In the genomic region with DNA sequence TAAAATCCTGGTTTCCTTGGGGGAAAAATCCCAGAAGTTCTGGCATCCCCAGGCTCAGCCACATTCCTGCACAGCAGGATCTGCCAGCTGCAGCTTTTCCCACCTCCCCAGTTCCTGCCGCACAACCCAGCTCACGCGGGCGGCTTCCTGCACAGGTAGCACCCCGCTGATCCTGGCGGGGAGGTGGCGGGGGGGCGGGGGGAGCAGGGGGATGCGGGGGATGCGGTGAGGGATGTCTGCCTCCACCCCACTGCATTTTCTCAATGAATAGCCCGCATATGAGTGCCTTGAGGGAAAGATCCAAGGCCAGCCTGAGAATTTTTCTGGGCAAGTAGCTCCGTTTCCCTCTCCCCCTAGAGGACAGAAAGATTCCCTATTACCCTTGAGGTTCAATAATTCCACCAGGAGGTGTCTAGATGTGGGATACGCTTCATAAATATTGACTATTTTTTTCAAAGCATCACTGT, we compare ENCODE assay signal across 11 cellular contexts. TPM values are rescaled to one million over a fixed set of nuclear protein-coding genes. Genes with fewer than 3 reads are reported as not detected.
A peak's percentile ranks its signal among the peaks of the same experiment; 100 is the strongest.
DNase-seq lines count a peak whose midpoint lies in the region; ATAC-seq and TF ChIP-seq lines count a peak whose summit lies in the region.
"Had no signal": no experiment of that assay in that cellular context is flagged by ENCODE, and none has a peak within 500 bp of the region (broad histone marks: within the 10 kb centered on the region; RNA-seq: fewer than 3 reads in every experiment).

No MANE protein-coding gene starts in this region.

- H3K4me3 Mint-ChIP-seq in natural killer cell, result no peak overlapping the region
- H3K4me3 Mint-ChIP-seq: central memory CD8-positive, alpha-beta T cell had no signal

- no peaks in the 10 kb centered on the region for H3K4me1 Mint-ChIP-seq in natural killer cell
- H3K4me1 Mint-ChIP-seq: central memory CD8-positive, alpha-beta T cell had no signal

- H3K27ac Mint-ChIP-seq in natural killer cell, result no peak overlapping the region

- TF ChIP-seq CTCF in VCaP (conservative IDR thresholded peaks at IDR 0.05) (peak; percentile 68), natural killer cell (IDR thresholded peaks at IDR 0.05) (no peak)

- H3K27me3 Mint-ChIP-seq in natural killer cell (ENCODE audit: low read depth in 2 of 2), result peaks cover 18 to 30% of the 10 kb centered on the region in 2 donors

- ATAC-seq in HG02970 (IDR thresholded peaks at IDR 0.05; ENCODE audit: low FRiP score, unreplicated experiment), result no peak
- no peak for ATAC-seq in natural killer cell

- no peak overlapping the region for H3K27ac ChIP-seq in VCaP
- H3K27ac ChIP-seq in subcutaneous abdominal adipose tissue (ENCODE audit: low read depth, low read length), result peak overlapping the region; percentile 78
- H3K27ac ChIP-seq: neutrophil had no signal

- H3K4me3 ChIP-seq in iPS-15b (ENCODE audit: low read depth, low read length) (no peak overlapping the region), subcutaneous abdominal adipose tissue (ENCODE audit: low read depth in 1 of 5, low read length in 5 of 5) (no peak overlapping the region)

- intact Hi-C loops in natural killer cell (cut with micrococcal nuclease), result no loop called here

- H3K36me3 ChIP-seq in iPS-15b (ENCODE audit: control insufficient read depth, insufficient read depth, low read length) (peaks cover 71% of the 10 kb centered on the region), subcutaneous abdominal adipose tissue (ENCODE audit: control insufficient read depth in 5 of 5, insufficient read depth in 5 of 5, low read length in 5 of 5) (peaks cover 0 to 37% (median 12%) of the 10 kb centered on the region in 5 donors)
- H3K36me3 ChIP-seq: neutrophil had no signal

- H3K4me1 ChIP-seq in iPS-15b (ENCODE audit: control insufficient read depth, insufficient read depth, low read length) (peaks cover 12% of the 10 kb centered on the region), subcutaneous abdominal adipose tissue (ENCODE audit: control insufficient read depth in 5 of 5, insufficient read depth in 5 of 5, low read length in 5 of 5) (peaks cover 13 to 31% (median 21%) of the 10 kb centered on the region in 5 donors)

- no peaks in the 10 kb centered on the region for H3K9me3 Mint-ChIP-seq in natural killer cell
- H3K9me3 Mint-ChIP-seq: central memory CD8-positive, alpha-beta T cell had no signal

- no peaks in the 10 kb centered on the region for H3K27me3 ChIP-seq in iPS-15b (ENCODE audit: control insufficient read depth, insufficient read depth, low read length)
- peaks cover 0 to 13% (median 0%) of the 10 kb centered on the region in 5 donors for H3K27me3 ChIP-seq in subcutaneous abdominal adipose tissue (ENCODE audit: control insufficient read depth in 5 of 5, insufficient read depth in 4 of 5, low read length in 5 of 5)

- peak overlapping the region; percentile 56 for H3K9ac ChIP-seq in iPS-15b (ENCODE audit: low read depth, low read length)
- no peak overlapping the region for H3K9ac ChIP-seq in subcutaneous abdominal adipose tissue (ENCODE audit: low read length in 5 of 5)

- H3K36me3 Mint-ChIP-seq in natural killer cell, result no peaks in the 10 kb centered on the region

- no peaks in the 10 kb centered on the region for H3K9me3 ChIP-seq in iPS-15b (ENCODE audit: control insufficient read depth, insufficient read depth, low read length)
- no peaks in the 10 kb centered on the region for H3K9me3 ChIP-seq in subcutaneous abdominal adipose tissue (ENCODE audit: control insufficient read depth in 5 of 5, low read length in 5 of 5)
- H3K9me3 ChIP-seq: neutrophil had no signal

- DNase-seq in H4 (ENCODE audit: low spot score) (peak; percentile 48), NCI-H2029 treated with DMSO at 0.1 percent for 48 hours (lab: John Stamatoyannopoulos, UW) (no peak), natural killer cell (no peak)
- DNase-seq: NCI-H345 had no signal

RNA-seq across cellular contexts. Expression of gene GFPT2, which starts 21.1 kb away (rescaled TPM):
- 16.4 and 18.8 TPM in 2 replicates for total RNA-seq in H4 (2014; rRNA removed; shearing (Covaris generic))
- total RNA-seq in natural killer cell, result under 1 TPM in 2 of 3 donors, not detected in 1; 0.56 to 0.86 TPM
- total RNA-seq: T-helper 1 cell treated with Interleukin-12 subunit alpha and Interleukin-12 subunit beta and Interleukin-4 antibody, amounts not matched to agents 30 ng/mL and 1 ng/mL, for 36 hours had no signal

RNA-seq across cellular contexts. Expression of gene MAPK9, which starts 40.2 kb away (rescaled TPM):
- 30.2 and 34.3 TPM in 2 replicates for total RNA-seq in H4 (2014; rRNA removed; shearing (Covaris generic))
- total RNA-seq in natural killer cell, result 10 to 100 TPM; 34.1 to 48.5 (median 40.4) TPM
